In the genomic region with DNA sequence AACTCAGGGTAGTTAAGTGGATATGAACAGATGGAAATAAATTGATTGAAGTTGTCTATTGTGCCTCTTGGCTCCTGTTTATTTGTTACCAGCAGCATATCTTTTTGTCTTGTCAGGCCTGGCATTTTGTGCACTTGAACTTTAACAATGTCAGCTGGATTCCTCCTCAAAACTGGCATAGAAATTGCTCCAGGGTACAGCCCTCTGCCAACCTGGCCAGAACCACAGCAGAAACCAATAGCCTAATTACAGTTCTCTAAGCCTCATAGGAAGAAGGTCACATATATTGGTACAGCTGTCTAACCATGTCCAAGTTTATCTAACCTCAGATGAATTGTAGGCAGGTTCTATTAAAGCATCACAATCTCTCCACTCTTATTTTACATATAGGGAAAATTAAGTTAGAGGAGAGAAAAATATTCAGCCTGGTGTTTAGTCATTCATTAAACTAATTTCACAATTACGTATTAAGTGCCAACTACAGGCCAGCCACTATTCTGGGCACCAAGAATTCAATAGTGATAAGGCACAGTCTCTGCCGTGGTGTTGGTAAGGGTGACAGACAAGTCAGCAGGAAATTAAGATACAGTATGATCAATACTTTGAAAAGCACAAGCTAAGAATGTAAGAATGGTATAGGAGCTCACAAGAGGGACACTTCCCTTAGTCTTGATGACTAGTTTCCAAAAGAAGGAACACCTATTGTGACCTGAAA, we compare ENCODE assay signal across 2 cellular contexts.
TF ChIP-seq lines count a peak whose summit lies in the region.

No MANE protein-coding gene starts in this region.

TF ChIP-seq in liver, 16 proteins besides CTCF, POLR2A, EP300 and RAD21 (continued from another document):
- no peak for TF ChIP-seq ZBTB33 (IDR thresholded peaks at IDR 0.05)
- no peak for TF ChIP-seq FOXA1 (IDR thresholded peaks at IDR 0.05)
- TF ChIP-seq EGR1 (IDR thresholded peaks at IDR 0.05; ENCODE audit: low read depth in 2 of 2) = no peak
- no peak for TF ChIP-seq TAF1 (conservative IDR thresholded peaks at IDR 0.05)
- TF ChIP-seq NR2F2 (IDR thresholded peaks at IDR 0.05) = no peak
- TF ChIP-seq JUND (IDR thresholded peaks at IDR 0.05) = no peak
- TF ChIP-seq, protein P1, sequence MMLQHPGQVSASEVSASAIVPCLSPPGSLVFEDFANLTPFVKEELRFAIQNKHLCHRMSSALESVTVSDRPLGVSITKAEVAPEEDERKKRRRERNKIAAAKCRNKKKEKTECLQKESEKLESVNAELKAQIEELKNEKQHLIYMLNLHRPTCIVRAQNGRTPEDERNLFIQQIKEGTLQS (IDR thresholded peaks at IDR 0.05) = no peak
- TF ChIP-seq, protein P2, sequence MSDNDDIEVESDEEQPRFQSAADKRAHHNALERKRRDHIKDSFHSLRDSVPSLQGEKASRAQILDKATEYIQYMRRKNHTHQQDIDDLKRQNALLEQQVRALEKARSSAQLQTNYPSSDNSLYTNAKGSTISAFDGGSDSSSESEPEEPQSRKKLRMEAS (IDR thresholded peaks at IDR 0.05) = no peak
- TF ChIP-seq RXRA (IDR thresholded peaks at IDR 0.05) = peak in 1 of 2 donors; percentile 17
- TF ChIP-seq HNF4A (conservative IDR thresholded peaks at IDR 0.05) = peak in 1 of 2 donors; percentile 34
- no peak for TF ChIP-seq HNF4G (IDR thresholded peaks at IDR 0.05)

TF ChIP-seq in HepG2, 621 proteins besides CTCF, POLR2A, EP300 and RAD21 (continued from another document):
- TF ChIP-seq MED8 (CRISPR knock-in tag; IDR thresholded peaks at IDR 0.05; ENCODE audit: insufficient replicate concordance) = no peak
- no peak for TF ChIP-seq MYC (CRISPR knock-in tag; IDR thresholded peaks at IDR 0.05; ENCODE audit: borderline replicate concordance)
- no peak for TF ChIP-seq MBD4 (IDR thresholded peaks at IDR 0.05; ENCODE audit: borderline replicate concordance, low read length)
- TF ChIP-seq ELF4 (CRISPR knock-in tag; IDR thresholded peaks at IDR 0.05; ENCODE audit: borderline replicate concordance) = no peak
- TF ChIP-seq ISX (CRISPR knock-in tag; conservative IDR thresholded peaks at IDR 0.05) = no peak
- no peak for TF ChIP-seq ZBTB21 (CRISPR knock-in tag; IDR thresholded peaks at IDR 0.05)
- TF ChIP-seq HDAC1 (CRISPR knock-in tag; IDR thresholded peaks at IDR 0.05) = no peak
- TF ChIP-seq NR3C1 (CRISPR knock-in tag; IDR thresholded peaks at IDR 0.05) = no peak
- no peak for TF ChIP-seq FOXA3 (CRISPR knock-in tag; IDR thresholded peaks at IDR 0.05)
- TF ChIP-seq CHD4 (IDR thresholded peaks at IDR 0.05; ENCODE audit: borderline replicate concordance, low read length) = no peak
